8 cellular contexts compared by ENCODE assay signal in genomic region chr1:56584910-56585528, GRCh38. TPM values are rescaled to one million over a fixed set of nuclear protein-coding genes. Genes with fewer than 3 reads are reported as not detected.
DNase-seq lines count a peak whose midpoint lies in the region; FAIRE-seq and TF ChIP-seq lines count a peak whose summit lies in the region.

No MANE protein-coding gene starts in this region.

- no peak overlapping the region for H3K4me2 ChIP-seq in astrocyte (ENCODE audit: low read length)

- no peaks in the 10 kb centered on the region for H3K27me3 ChIP-seq in astrocyte (ENCODE audit: insufficient read depth, low read length)
- no peaks in the 10 kb centered on the region for H3K27me3 ChIP-seq in thyroid gland

- H3K4me1 ChIP-seq in astrocyte (ENCODE audit: insufficient read depth, low read length) (peaks cover 2% of the 10 kb centered on the region), thyroid gland (peaks cover 16 to 28% of the 10 kb centered on the region in 2 donors)

- intact Hi-C loops in thyroid gland (cut with DNase I): loop anchor here (5.0 to 10.0 kb wide), 3 partner anchors 720 to 1303 kb away; no protein-coding TSS in a partner anchor

- no peak overlapping the region for H3K4me3 Mint-ChIP-seq in astrocyte (ENCODE audit: unreplicated experiment)

- H3K9ac ChIP-seq in astrocyte (ENCODE audit: low read length): no peak overlapping the region

- DNase-seq in AG09319 (ENCODE audit: extremely low read depth, low read depth) (peak; percentile 53), GM19239 (ENCODE audit: insufficient read length, low spot score) (peak; percentile 22), NCI-H2227 (lab: John Stamatoyannopoulos, UW; ENCODE audit: unreplicated experiment) (peak; percentile 73), astrocyte (ENCODE audit: low read depth) (peak; percentile 47), iPS-NIHi11 (ENCODE audit: low spot score) (peak; percentile 43), thyroid gland (peak; percentile 21 to 32), GM19240 (ENCODE audit: insufficient read length, low spot score) (no peak)
- no peak for DNase-seq in activated CD4-positive, alpha-beta T cell treated with anti-CD3 and anti-CD28 coated beads, Interleukin-2, amount 50 U/mL, for 4 hours

- no peak overlapping the region for H3K27ac Mint-ChIP-seq in astrocyte (ENCODE audit: unreplicated experiment)

- TF ChIP-seq POLR2A in thyroid gland (IDR thresholded peaks at IDR 0.05): no peak

- no peaks in the 10 kb centered on the region for H3K9me3 ChIP-seq in astrocyte (ENCODE audit: insufficient read depth, low read depth, low read length)
- no peaks in the 10 kb centered on the region for H3K9me3 ChIP-seq in thyroid gland

- FAIRE-seq in GM19239 (lab: Jason Lieb, UNC): peak; percentile 4
- FAIRE-seq in astrocyte (lab: Jason Lieb, UNC): peak; percentile 45

- H3K4me1 Mint-ChIP-seq in astrocyte (ENCODE audit: low read depth, unreplicated experiment): no peaks in the 10 kb centered on the region

- H3K4me3 ChIP-seq in astrocyte (ENCODE audit: insufficient read depth, low read depth, low read length) (no peak overlapping the region), thyroid gland (replicated peaks in 1 of 3) (no peak overlapping the region)

- H3K9me3 Mint-ChIP-seq in astrocyte (ENCODE audit: unreplicated experiment): no peaks in the 10 kb centered on the region

- 21 to 23% methylated on average over 5 of the region's 5 CpGs for WGBS in thyroid gland, 2 donors

- H4K20me1 ChIP-seq in astrocyte (ENCODE audit: insufficient read depth, low read length): no peaks in the 10 kb centered on the region

- peak; percentile 73 for TF ChIP-seq CTCF in AG09319 (IDR thresholded peaks at IDR 0.05; ENCODE audit: low read depth, low read length)
- peak; percentile 91 for TF ChIP-seq CTCF in astrocyte (IDR thresholded peaks at IDR 0.05; ENCODE audit: insufficient read depth, low read depth, low read length)
- peak; percentile 51 to 98 (median 82) for TF ChIP-seq CTCF in thyroid gland (IDR thresholded peaks at IDR 0.05)

- H3K36me3 ChIP-seq in astrocyte (ENCODE audit: insufficient read depth, low read length) (no peaks in the 10 kb centered on the region), thyroid gland (no peaks in the 10 kb centered on the region)

- no peaks in the 10 kb centered on the region for H3K79me2 ChIP-seq in astrocyte (ENCODE audit: insufficient read depth, low read length)

- H3K27me3 Mint-ChIP-seq in astrocyte (ENCODE audit: low read depth, unreplicated experiment): peaks cover 8% of the 10 kb centered on the region

- H3K27ac ChIP-seq in astrocyte (ENCODE audit: low read depth, low read length): no peak overlapping the region
- H3K27ac ChIP-seq in thyroid gland: no peak overlapping the region

- no peaks in the 10 kb centered on the region for H3K36me3 Mint-ChIP-seq in astrocyte (ENCODE audit: low read depth, unreplicated experiment)

- H2AFZ ChIP-seq in astrocyte (ENCODE audit: low read depth, low read length): no peak overlapping the region

RNA-seq across cellular contexts. Expression of gene PLPP3, which starts 5.7 kb away (rescaled TPM):
- total RNA-seq in astrocyte (1.2 and 2.2 TPM in 2 replicates), thyroid gland (100 to 1,000 TPM; 257 to 764 (median 675) TPM)

Comparison
In these comparisons a context has a peak if more than half of its experiments do, and no peak if none do; other contexts are left out.
1. DNase-seq: peak in AG09319 (single experiment), GM19239 (single experiment), NCI-H2227 (single experiment), astrocyte (single experiment), iPS-NIHi11 (single experiment) and thyroid gland (2 of 2); none in activated CD4-positive, alpha-beta T cell treated with anti-CD3 and anti-CD28 coated beads, Interleukin-2, amount 50 U/mL, for 4 hours (0 of 2) and GM19240 (single experiment).
2. RNA of gene PLPP3, which starts 5.7 kb away (total RNA-seq): 257 to 764 TPM in thyroid gland; 1.2 to 2.2 TPM in astrocyte; every median in the first group is over 10 times any median in the second.
3. Peak in every context shown above with its lines, with median percentiles within 50 percentile points of each other: CTCF ChIP-seq.